Comparison of ENCODE assay signal across 1 cellular context in the genomic region with DNA sequence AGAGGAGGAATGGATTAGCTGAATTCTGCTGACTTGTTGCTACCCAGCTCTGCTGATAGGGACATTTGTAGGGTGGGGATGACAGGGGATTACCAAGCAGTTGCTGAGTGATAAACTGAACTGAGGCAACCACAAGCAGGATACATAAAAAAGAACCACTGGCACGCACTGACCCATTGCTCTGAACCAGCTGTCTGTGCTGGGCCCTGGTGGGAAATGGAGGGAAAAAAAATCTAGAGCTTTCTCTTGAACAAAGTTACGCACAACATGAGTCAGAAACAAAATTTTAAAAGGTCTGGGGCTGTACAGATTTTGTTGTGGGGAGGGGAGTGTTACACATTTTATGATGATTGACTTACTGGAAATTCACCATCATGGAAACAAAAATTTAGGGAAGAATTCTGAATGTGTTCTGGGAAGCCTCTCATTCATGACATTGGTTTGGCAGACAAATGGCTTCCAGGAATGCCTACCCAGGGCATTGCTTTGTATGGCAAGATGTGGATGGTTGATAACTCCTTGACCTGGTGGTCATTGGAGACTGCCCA.
A peak's percentile ranks its signal among the peaks of the same experiment; 100 is the strongest.
TF ChIP-seq lines count a peak whose summit lies in the region.

No MANE protein-coding gene starts in this region.

TF ChIP-seq in GM12878, 131 proteins besides CTCF, POLR2A, EP300 and RAD21 (continued from another document and continues in another):
- no peak for TF ChIP-seq E2F8 (IDR thresholded peaks at IDR 0.05; ENCODE audit: low read depth, partially characterized antibody)
- no peak for TF ChIP-seq CBX3 (IDR thresholded peaks at IDR 0.05; ENCODE audit: borderline replicate concordance, low read depth)
- peak; percentile 74 to 76; a peak in 3 of 4 replicates for TF ChIP-seq BHLHE40 (IDR thresholded peaks at IDR 0.05; ENCODE audit: borderline replicate concordance in 1 of 2, low read depth in 2 of 2, low read length in 1 of 2)
- no peak for TF ChIP-seq RAD51 (IDR thresholded peaks at IDR 0.05)
- TF ChIP-seq CHD4 (IDR thresholded peaks at IDR 0.05) = no peak
- TF ChIP-seq CHD2 (IDR thresholded peaks at IDR 0.05; ENCODE audit: borderline replicate concordance, low read depth, low read length) = peak; percentile 60; the same call in 1 of the 2 replicates
- TF ChIP-seq ZNF622 (IDR thresholded peaks at IDR 0.05) = no peak
- TF ChIP-seq HCFC1 (IDR thresholded peaks at IDR 0.05; ENCODE audit: low read length) = no peak
- TF ChIP-seq, protein P1, sequence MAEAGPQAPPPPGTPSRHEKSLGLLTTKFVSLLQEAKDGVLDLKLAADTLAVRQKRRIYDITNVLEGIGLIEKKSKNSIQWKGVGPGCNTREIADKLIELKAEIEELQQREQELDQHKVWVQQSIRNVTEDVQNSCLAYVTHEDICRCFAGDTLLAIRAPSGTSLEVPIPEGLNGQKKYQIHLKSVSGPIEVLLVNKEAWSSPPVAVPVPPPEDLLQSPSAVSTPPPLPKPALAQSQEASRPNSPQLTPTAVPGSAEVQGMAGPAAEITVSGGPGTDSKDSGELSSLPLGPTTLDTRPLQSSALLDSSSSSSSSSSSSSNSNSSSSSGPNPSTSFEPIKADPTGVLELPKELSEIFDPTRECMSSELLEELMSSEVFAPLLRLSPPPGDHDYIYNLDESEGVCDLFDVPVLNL (IDR thresholded peaks at IDR 0.05; ENCODE audit: low read depth, low read length) = no peak
- TF ChIP-seq ZZZ3 (IDR thresholded peaks at IDR 0.05; ENCODE audit: control insufficient read depth, insufficient read length, low read depth) = no peak
- no peak for TF ChIP-seq IRF5 (IDR thresholded peaks at IDR 0.05; ENCODE audit: borderline replicate concordance)
- TF ChIP-seq ZNF217 (IDR thresholded peaks at IDR 0.05) = no peak
- TF ChIP-seq MTA2 (IDR thresholded peaks at IDR 0.05; ENCODE audit: low read depth) = peak; percentile 84
- TF ChIP-seq RBBP5 (conservative IDR thresholded peaks at IDR 0.05) = no peak
- no peak for TF ChIP-seq SMAD5 (IDR thresholded peaks at IDR 0.05; ENCODE audit: low read depth)
- TF ChIP-seq PAX5 (IDR thresholded peaks at IDR 0.05; ENCODE audit: borderline replicate concordance, low read depth, low read length) = peak; percentile 92
- no peak for TF ChIP-seq NRF1 (conservative IDR thresholded peaks at IDR 0.05; ENCODE audit: low read depth, low read length)
- peak; percentile 91 for TF ChIP-seq MEF2A (IDR thresholded peaks at IDR 0.05; ENCODE audit: insufficient read depth, low read depth, low read length)
- TF ChIP-seq FOXK2 (IDR thresholded peaks at IDR 0.05) = no peak
- no peak for TF ChIP-seq BCLAF1 (IDR thresholded peaks at IDR 0.05)
- no peak for TF ChIP-seq POLR2AphosphoS2 (IDR thresholded peaks at IDR 0.05; ENCODE audit: low read depth, low read length)
- TF ChIP-seq, protein P2, sequence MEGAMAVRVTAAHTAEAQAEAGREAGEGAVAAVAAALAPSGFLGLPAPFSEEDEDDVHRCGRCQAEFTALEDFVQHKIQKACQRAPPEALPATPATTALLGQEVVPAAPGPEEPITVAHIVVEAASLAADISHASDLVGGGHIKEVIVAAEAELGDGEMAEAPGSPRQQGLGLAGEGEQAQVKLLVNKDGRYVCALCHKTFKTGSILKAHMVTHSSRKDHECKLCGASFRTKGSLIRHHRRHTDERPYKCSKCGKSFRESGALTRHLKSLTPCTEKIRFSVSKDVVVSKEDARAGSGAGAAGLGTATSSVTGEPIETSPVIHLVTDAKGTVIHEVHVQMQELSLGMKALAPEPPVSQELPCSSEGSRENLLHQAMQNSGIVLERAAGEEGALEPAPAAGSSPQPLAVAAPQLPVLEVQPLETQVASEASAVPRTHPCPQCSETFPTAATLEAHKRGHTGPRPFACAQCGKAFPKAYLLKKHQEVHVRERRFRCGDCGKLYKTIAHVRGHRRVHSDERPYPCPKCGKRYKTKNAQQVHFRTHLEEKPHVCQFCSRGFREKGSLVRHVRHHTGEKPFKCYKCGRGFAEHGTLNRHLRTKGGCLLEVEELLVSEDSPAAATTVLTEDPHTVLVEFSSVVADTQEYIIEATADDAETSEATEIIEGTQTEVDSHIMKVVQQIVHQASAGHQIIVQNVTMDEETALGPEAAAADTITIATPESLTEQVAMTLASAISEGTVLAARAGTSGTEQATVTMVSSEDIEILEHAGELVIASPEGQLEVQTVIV (IDR thresholded peaks at IDR 0.05; ENCODE audit: borderline replicate concordance, partially characterized antibody) = no peak
- TF ChIP-seq, protein P3, sequence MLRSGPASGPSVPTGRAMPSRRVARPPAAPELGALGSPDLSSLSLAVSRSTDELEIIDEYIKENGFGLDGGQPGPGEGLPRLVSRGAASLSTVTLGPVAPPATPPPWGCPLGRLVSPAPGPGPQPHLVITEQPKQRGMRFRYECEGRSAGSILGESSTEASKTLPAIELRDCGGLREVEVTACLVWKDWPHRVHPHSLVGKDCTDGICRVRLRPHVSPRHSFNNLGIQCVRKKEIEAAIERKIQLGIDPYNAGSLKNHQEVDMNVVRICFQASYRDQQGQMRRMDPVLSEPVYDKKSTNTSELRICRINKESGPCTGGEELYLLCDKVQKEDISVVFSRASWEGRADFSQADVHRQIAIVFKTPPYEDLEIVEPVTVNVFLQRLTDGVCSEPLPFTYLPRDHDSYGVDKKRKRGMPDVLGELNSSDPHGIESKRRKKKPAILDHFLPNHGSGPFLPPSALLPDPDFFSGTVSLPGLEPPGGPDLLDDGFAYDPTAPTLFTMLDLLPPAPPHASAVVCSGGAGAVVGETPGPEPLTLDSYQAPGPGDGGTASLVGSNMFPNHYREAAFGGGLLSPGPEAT (IDR thresholded peaks at IDR 0.05; ENCODE audit: low read depth) = peak; percentile 98
- TF ChIP-seq TAF1 (IDR thresholded peaks at IDR 0.05; ENCODE audit: borderline replicate concordance, low read depth, low read length) = peak; percentile 69
- no peak for TF ChIP-seq HDAC2 (IDR thresholded peaks at IDR 0.05)
- no peak for TF ChIP-seq SPI1 (IDR thresholded peaks at IDR 0.05; ENCODE audit: borderline replicate concordance, insufficient read depth, low read depth, low read length)
- no peak for TF ChIP-seq SRF (IDR thresholded peaks at IDR 0.05; ENCODE audit: low read depth in 2 of 2, low read length in 2 of 2)
- TF ChIP-seq ZBTB40 (IDR thresholded peaks at IDR 0.05; ENCODE audit: borderline replicate concordance) = no peak
- no peak for TF ChIP-seq ZBTB11 (CRISPR knock-in tag; IDR thresholded peaks at IDR 0.05)
- TF ChIP-seq SMC3 (IDR thresholded peaks at IDR 0.05; ENCODE audit: borderline replicate concordance, low read length) = no peak; the same call in 1 of the 2 replicates
- TF ChIP-seq CBFB (IDR thresholded peaks at IDR 0.05; ENCODE audit: low read depth) = peak; percentile 67; the same call in 1 of the 2 replicates
- TF ChIP-seq DPF2 (IDR thresholded peaks at IDR 0.05) = peak; percentile 83
- TF ChIP-seq TCF12 (IDR thresholded peaks at IDR 0.05; ENCODE audit: low read depth, low read length) = peak; percentile 99
